18 cellular contexts compared by ENCODE assay signal in genomic region chr15:61032600-61033286, GRCh38.
DNase-seq lines count a peak whose midpoint lies in the region; ATAC-seq and TF ChIP-seq lines count a peak whose summit lies in the region.
"Had no signal": no experiment of that assay in that cellular context is flagged by ENCODE, and none has a peak within 500 bp of the region (broad histone marks: within the 10 kb centered on the region; RNA-seq: fewer than 3 reads in every experiment).

No MANE protein-coding gene starts in this region.

- TF ChIP-seq CTCF in right lobe of liver (IDR thresholded peaks at IDR 0.05) (no peak), stomach (IDR thresholded peaks at IDR 0.05) (no peak)

- peak overlapping the region in 1 of 3 donors; percentile 34 for H3K27ac ChIP-seq in right lobe of liver
- no peak overlapping the region for H3K27ac ChIP-seq in stomach

- H3K4me3 ChIP-seq in right lobe of liver (no peak overlapping the region), stomach (no peak overlapping the region)
- H3K4me3 ChIP-seq: Peyer's patch had no signal

- H3K27me3 ChIP-seq in right lobe of liver (no peaks in the 10 kb centered on the region), stomach (no peaks in the 10 kb centered on the region)
- H3K27me3 ChIP-seq: Peyer's patch had no signal

- no peaks in the 10 kb centered on the region for H3K9me3 ChIP-seq in right lobe of liver
- no peaks in the 10 kb centered on the region for H3K9me3 ChIP-seq in stomach
- H3K9me3 ChIP-seq: Peyer's patch had no signal

- intact Hi-C loops in right lobe of liver (cut with DNase I) (no loop called here), stomach (cut with DNase I; ENCODE audit: low total_unique reads) (no loop called here)

- no peaks in the 10 kb centered on the region for H3K36me3 ChIP-seq in right lobe of liver
- H3K36me3 ChIP-seq in stomach: no peaks in the 10 kb centered on the region
- H3K36me3 ChIP-seq: Peyer's patch had no signal

- peak; percentile 89 to 96 (median 92) for ATAC-seq in right lobe of liver
- ATAC-seq in HG02759 (IDR thresholded peaks at IDR 0.05; ENCODE audit: unreplicated experiment): no peak
- ATAC-seq: activated CD8-positive, alpha-beta T cell treated with anti-CD3 and anti-CD28 coated beads for 36 hours; naive thymus-derived CD4-positive, alpha-beta T cell had no signal

- TF ChIP-seq POLR2A in right lobe of liver (IDR thresholded peaks at IDR 0.05) (no peak), stomach (IDR thresholded peaks at IDR 0.05) (no peak)

- no peak for TF ChIP-seq EP300 in stomach (IDR thresholded peaks at IDR 0.05)

- 50% methylated on average over 5 of the region's 5 CpGs for WGBS in right lobe of liver (ENCODE audit: insufficient coverage, low coverage, low lambda C conversion rate, missing lambda C conversion rate)
- WGBS in stomach, 5 donors: 25 to 45% (median 31%) methylated on average over 5 of the region's 5 CpGs

- DNase-seq in NCI-H345 (lab: John Stamatoyannopoulos, UW) (peak; percentile 31), NCI-H345 treated with DMSO at 0.1 percent for 48 hours (lab: John Stamatoyannopoulos, UW; ENCODE audit: unreplicated experiment) (no peak), SHP77 treated with DMSO at 0.1 percent for 48 hours (lab: John Stamatoyannopoulos, UW) (peak; percentile 76), right lobe of liver (peak in 1 of 3 donors; percentile 64), stomach (peak; percentile 59), HUDEP-2 (lab: John Stamatoyannopoulos, UW; ENCODE audit: unreplicated experiment in 76 of 76) (no peak)
- no peak for DNase-seq in activated CD4-positive, CD25-positive, alpha-beta regulatory T cell treated with anti-CD3 and anti-CD28 coated beads, Interleukin-2, amount 50 U/mL, for 72 hours
- DNase-seq: ACHN; activated CD8-positive, alpha-beta T cell treated with anti-CD3 and anti-CD28 coated beads for 36 hours; activated naive CD8-positive, alpha-beta T cell treated with anti-CD3 and anti-CD28 coated beads, Interleukin-2, amount 10 ng/mL, durations not matched to agents 7 days and 5 days; caudate nucleus; CD4-positive, alpha-beta T cell; effector CD4-positive, alpha-beta T cell; EL; naive thymus-derived CD4-positive, alpha-beta T cell; NCI-H2107; Peyer's patch had no signal

- H3K4me1 ChIP-seq in right lobe of liver (peaks cover 0 to 12% (median 0%) of the 10 kb centered on the region in 4 donors), stomach (peaks cover 5 to 36% (median 21%) of the 10 kb centered on the region in 4 donors)

Comparison
In these comparisons a context has a peak if more than half of its experiments do, and no peak if none do; other contexts are left out.
1. DNase-seq: peak in NCI-H345 (single experiment), SHP77 treated with DMSO at 0.1 percent for 48 hours (single experiment) and stomach (single experiment); none in NCI-H345 treated with DMSO at 0.1 percent for 48 hours (single experiment), activated CD4-positive, CD25-positive, alpha-beta regulatory T cell treated with anti-CD3 and anti-CD28 coated beads, Interleukin-2, amount 50 U/mL, for 72 hours (single experiment) and HUDEP-2 (0 of 76).